ENCODE assay signal across 8 cellular contexts in the genomic region with DNA sequence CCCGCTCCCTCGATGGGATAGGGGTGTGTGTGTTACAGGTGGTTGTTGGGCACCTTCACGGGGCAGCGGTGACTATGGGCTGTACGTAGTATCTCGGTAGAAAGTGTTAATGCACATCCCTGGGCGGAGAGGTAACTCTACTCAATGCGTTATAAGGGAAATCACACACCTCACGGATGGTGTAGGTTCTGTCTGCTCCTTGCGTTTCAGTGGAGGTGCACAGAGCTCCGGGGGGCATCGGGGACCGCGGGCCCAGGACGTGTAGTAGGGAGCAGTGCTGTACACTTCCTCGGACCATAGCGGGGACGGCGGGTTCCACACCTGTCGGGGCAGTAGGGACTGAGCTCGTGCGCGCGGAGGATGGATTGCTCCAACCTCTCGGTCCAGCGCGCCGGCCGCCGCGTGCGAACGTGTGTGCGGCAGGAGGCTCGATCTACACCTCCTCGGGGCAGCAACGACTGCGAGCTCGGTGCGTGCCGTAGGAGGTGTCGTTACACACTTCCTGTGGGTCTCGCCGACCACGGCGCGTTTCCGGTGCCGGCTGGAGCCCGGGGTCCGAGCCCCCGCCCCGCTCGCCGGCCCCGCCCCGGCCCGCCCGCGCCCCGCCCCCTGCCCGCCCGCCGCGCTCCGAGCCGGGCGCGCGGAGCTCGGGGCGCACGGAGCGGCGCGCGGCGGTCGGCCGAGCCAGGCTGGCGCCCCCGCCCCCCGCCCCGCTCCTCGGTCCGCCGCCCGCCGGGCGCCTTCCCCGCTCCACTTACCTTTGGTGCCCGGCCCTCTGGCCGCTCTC. TPM values are rescaled to one million over a fixed set of nuclear protein-coding genes. Genes with fewer than 3 reads are reported as not detected.
DNase-seq lines count a peak whose midpoint lies in the region; ATAC-seq and TF ChIP-seq lines count a peak whose summit lies in the region.

A gene with protein sequence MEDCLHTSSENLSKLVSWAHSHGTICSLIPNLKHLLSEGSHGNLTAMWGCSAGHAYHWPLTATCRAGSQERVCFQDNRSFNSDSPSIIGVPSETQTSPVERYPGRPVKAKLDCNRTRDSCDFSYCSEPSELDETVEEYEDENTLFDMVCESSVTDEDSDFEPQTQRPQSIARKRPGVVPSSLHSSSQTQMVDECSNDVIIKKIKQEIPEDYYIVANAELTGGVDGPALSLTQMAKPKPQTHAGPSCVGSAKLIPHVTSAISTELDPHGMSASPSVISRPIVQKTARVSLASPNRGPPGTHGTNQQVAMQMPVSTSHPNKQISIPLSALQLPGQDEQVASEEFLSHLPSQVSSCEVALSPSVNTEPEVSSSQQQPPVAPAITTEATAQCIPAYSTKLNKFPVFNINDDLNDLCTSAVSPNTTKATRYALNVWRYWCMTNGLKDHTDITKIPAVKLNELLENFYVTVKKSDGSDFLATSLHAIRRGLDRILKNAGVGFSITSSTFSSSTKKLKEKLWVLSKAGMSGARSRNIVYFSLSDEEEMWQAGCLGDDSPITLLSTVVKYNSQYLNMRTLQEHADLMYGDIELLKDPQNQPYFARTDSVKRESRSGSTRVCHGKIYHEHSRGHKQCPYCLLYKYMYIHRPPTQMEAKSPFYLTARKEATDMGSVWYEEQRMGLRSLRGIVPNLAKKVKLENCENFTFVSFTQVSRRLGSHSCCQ (plus strand): TSS at position 607 of the 787 bp plus-strand sequence. CDS start 87,254 bp downstream, outside the sequence.

- intact Hi-C loops in activated T-helper 2 cell treated with anti-CD3 and anti-CD28 coated beads, Interferon-gamma antibody, Interleukin-2, Interleukin-4, amounts not matched to agents 10 μg/mL and 5 μg/mL and 100 μg/mL, durations not matched to agents 14 hours and 24 hours and 36 hours (cut with micrococcal nuclease) = loop anchor here (1.0 to 10.0 kb wide), 6 partner anchors 106 to 736 kb away; partner anchors contain the start of genes FKBP15, HSDL2, INIP and SLC31A1

- ATAC-seq in GM21576 (IDR thresholded peaks at IDR 0.05; ENCODE audit: unreplicated experiment) = peak; percentile 91

- H3K27me3 ChIP-seq in Peyer's patch = no peaks in the 10 kb centered on the region
- H3K27me3 ChIP-seq in stomach smooth muscle (ENCODE audit: control insufficient read depth in 1 of 2, insufficient read depth in 2 of 2, low read length in 2 of 2) = no peaks in the 10 kb centered on the region

- H3K9me3 ChIP-seq in Peyer's patch (no peaks in the 10 kb centered on the region), stomach smooth muscle (ENCODE audit: control insufficient read depth in 2 of 2, low read length in 2 of 2) (no peaks in the 10 kb centered on the region)

- TF ChIP-seq POLR2A in Peyer's patch (IDR thresholded peaks at IDR 0.05) = peak; percentile 26 to 29

- peak within 1 kb of the TSS; percentile 76 to 96 (median 85) for H3K27ac Mint-ChIP-seq in IgD-negative memory B cell
- peak within 1 kb of the TSS; percentile 97 for H3K27ac Mint-ChIP-seq in activated T-helper 2 cell treated with anti-CD3 and anti-CD28 coated beads, Interferon-gamma antibody, Interleukin-2, Interleukin-4, amounts not matched to agents 10 μg/mL and 5 μg/mL and 100 μg/mL, durations not matched to agents 14 hours and 24 hours and 36 hours
- peak within 1 kb of the TSS; percentile 97 for H3K27ac Mint-ChIP-seq in neural crest cell (ENCODE audit: unreplicated experiment)

- no peaks in the 10 kb centered on the region for H3K9me3 Mint-ChIP-seq in IgD-negative memory B cell
- no peaks in the 10 kb centered on the region for H3K9me3 Mint-ChIP-seq in activated T-helper 2 cell treated with anti-CD3 and anti-CD28 coated beads, Interferon-gamma antibody, Interleukin-2, Interleukin-4, amounts not matched to agents 10 μg/mL and 5 μg/mL and 100 μg/mL, durations not matched to agents 14 hours and 24 hours and 36 hours
- H3K9me3 Mint-ChIP-seq in neural crest cell = no peaks in the 10 kb centered on the region

- H3K4me1 ChIP-seq in Peyer's patch (peaks cover 0 to 13% (median 0%) of the 10 kb centered on the region in 4 donors), stomach smooth muscle (ENCODE audit: control insufficient read depth, insufficient read depth, low read length) (peaks cover 9% of the 10 kb centered on the region)

- DNase-seq in DMS79 treated with DMSO at 0.1 percent for 48 hours (lab: John Stamatoyannopoulos, UW) = peak; percentile 52
- peak; percentile 84 to 95 (median 86) for DNase-seq in Peyer's patch
- peak; percentile 86 for DNase-seq in activated T-helper 2 cell treated with anti-CD3 and anti-CD28 coated beads, Interferon-gamma antibody, Interleukin-2, Interleukin-4, amounts not matched to agents 10 μg/mL and 5 μg/mL and 100 μg/mL, durations not matched to agents 14 hours and 24 hours and 36 hours (ENCODE audit: low spot score)
- DNase-seq in fibroblast of villous mesenchyme (ENCODE audit: low read depth) = peak; percentile 77
- DNase-seq in neural crest cell (ENCODE audit: low read depth, low spot score) = peak; percentile 69

- H3K4me1 Mint-ChIP-seq in IgD-negative memory B cell = peaks cover 8 to 21% (median 15%) of the 10 kb centered on the region in 3 donors
- peaks cover 33% of the 10 kb centered on the region for H3K4me1 Mint-ChIP-seq in activated T-helper 2 cell treated with anti-CD3 and anti-CD28 coated beads, Interferon-gamma antibody, Interleukin-2, Interleukin-4, amounts not matched to agents 10 μg/mL and 5 μg/mL and 100 μg/mL, durations not matched to agents 14 hours and 24 hours and 36 hours (ENCODE audit: low read depth)
- peaks cover 55% of the 10 kb centered on the region for H3K4me1 Mint-ChIP-seq in neural crest cell

- peak within 1 kb of the TSS; percentile 87 to 95 (median 92) for H3K4me3 ChIP-seq in Peyer's patch
- peak within 1 kb of the TSS; percentile 81 for H3K4me3 ChIP-seq in fibroblast of villous mesenchyme (ENCODE audit: low read depth, low read length)
- H3K4me3 ChIP-seq in stomach smooth muscle (ENCODE audit: low read length in 2 of 2) = peak within 1 kb of the TSS; percentile 84 to 89

- H3K27me3 Mint-ChIP-seq in IgD-negative memory B cell (no peaks in the 10 kb centered on the region), neural crest cell (ENCODE audit: low read depth) (no peaks in the 10 kb centered on the region)
- H3K27me3 Mint-ChIP-seq in activated T-helper 2 cell treated with anti-CD3 and anti-CD28 coated beads, Interferon-gamma antibody, Interleukin-2, Interleukin-4, amounts not matched to agents 10 μg/mL and 5 μg/mL and 100 μg/mL, durations not matched to agents 14 hours and 24 hours and 36 hours (ENCODE audit: low read depth) = no peaks in the 10 kb centered on the region

- no peaks in the 10 kb centered on the region for H3K36me3 ChIP-seq in Peyer's patch
- H3K36me3 ChIP-seq in stomach smooth muscle (ENCODE audit: control insufficient read depth in 2 of 2, insufficient read depth in 2 of 2, low read length in 2 of 2) = no peaks in the 10 kb centered on the region

- TF ChIP-seq CTCF in Peyer's patch (IDR thresholded peaks at IDR 0.05) (no peak), fibroblast of villous mesenchyme (IDR thresholded peaks at IDR 0.05; ENCODE audit: insufficient read depth, low read depth, low read length) (no peak), neural crest cell (conservative IDR thresholded peaks at IDR 0.05) (no peak)

- peak within 1 kb of the TSS; percentile 70 to 84 (median 80) for H3K27ac ChIP-seq in Peyer's patch
- H3K27ac ChIP-seq in stomach smooth muscle (ENCODE audit: low read length) = no peak within 1 kb of the TSS

- H3K4me3 Mint-ChIP-seq in IgD-negative memory B cell (peak within 1 kb of the TSS; percentile 97 to 99 (median 98)), neural crest cell (peak within 1 kb of the TSS; percentile 99)
- H3K4me3 Mint-ChIP-seq in activated T-helper 2 cell treated with anti-CD3 and anti-CD28 coated beads, Interferon-gamma antibody, Interleukin-2, Interleukin-4, amounts not matched to agents 10 μg/mL and 5 μg/mL and 100 μg/mL, durations not matched to agents 14 hours and 24 hours and 36 hours (ENCODE audit: low read depth) = peak within 1 kb of the TSS; percentile 98

- H3K9ac ChIP-seq in stomach smooth muscle (ENCODE audit: low read length in 2 of 2) = peak within 1 kb of the TSS; percentile 58 to 81

- H3K36me3 Mint-ChIP-seq in IgD-negative memory B cell (peaks cover 2% of the 10 kb centered on the region), neural crest cell (ENCODE audit: low read depth) (peaks cover 2% of the 10 kb centered on the region)
- peaks cover 11% of the 10 kb centered on the region for H3K36me3 Mint-ChIP-seq in activated T-helper 2 cell treated with anti-CD3 and anti-CD28 coated beads, Interferon-gamma antibody, Interleukin-2, Interleukin-4, amounts not matched to agents 10 μg/mL and 5 μg/mL and 100 μg/mL, durations not matched to agents 14 hours and 24 hours and 36 hours (ENCODE audit: low read depth)

RNA-seq across cellular contexts. Expression of the gene that starts here (rescaled TPM):
- 0.98 TPM for polyA plus RNA-seq in IgD-negative memory B cell
- total RNA-seq in Peyer's patch (10 to 100 TPM; 13.1 to 17.2 (median 16.7) TPM), fibroblast of villous mesenchyme (1.3 and 1.7 TPM in 2 replicates), neural crest cell (44.7 and 46.7 TPM in 2 replicates)
- total RNA-seq in activated T-helper 2 cell treated with anti-CD3 and anti-CD28 coated beads, Interferon-gamma antibody, Interleukin-2, Interleukin-4, amounts not matched to agents 10 μg/mL and 5 μg/mL and 100 μg/mL, durations not matched to agents 14 hours and 24 hours and 36 hours = 10.7 and 11.4 TPM in 2 replicates
